In the genomic region with DNA sequence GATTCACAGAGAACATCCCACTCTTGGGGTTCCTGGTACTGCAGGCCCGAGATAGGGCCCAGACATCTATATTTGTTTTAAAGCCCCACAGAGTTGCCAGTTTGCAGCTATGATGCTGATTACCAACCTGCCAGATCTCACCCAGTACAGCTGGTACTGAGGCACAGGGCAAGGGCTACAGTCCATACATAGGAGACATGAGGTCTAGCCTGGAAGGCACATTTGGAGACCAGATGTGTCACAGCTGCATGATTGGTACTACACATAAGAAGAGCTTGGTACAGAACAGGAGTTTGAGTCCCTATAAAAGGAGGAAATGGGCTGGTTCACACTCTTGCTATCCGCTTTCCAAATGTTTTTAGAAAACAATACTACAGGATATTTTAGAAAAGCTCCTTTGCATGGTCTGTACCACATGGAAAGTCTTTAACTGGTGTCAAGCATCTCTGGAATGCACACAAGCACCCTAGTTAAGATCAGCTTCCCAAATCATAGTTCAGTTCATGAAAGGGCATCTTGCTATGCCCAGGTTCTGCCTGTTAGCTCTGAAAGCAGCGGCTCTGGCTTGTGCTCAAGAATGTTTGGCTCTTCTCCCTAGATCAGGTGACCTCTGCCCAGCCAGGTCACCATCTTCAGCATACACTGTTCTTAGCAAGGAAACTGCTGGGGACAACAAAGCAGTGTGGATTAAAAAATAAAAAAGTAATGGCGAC, we compare ENCODE assay signal across 19 cellular contexts. TPM values are rescaled to one million over a fixed set of nuclear protein-coding genes. Genes with fewer than 3 reads are reported as not detected.
A peak's percentile ranks its signal among the peaks of the same experiment; 100 is the strongest.
DNase-seq lines count a peak whose midpoint lies in the region; ATAC-seq and TF ChIP-seq lines count a peak whose summit lies in the region.
"Had no signal": no experiment of that assay in that cellular context is flagged by ENCODE, and none has a peak within 500 bp of the region (broad histone marks: within the 10 kb centered on the region; RNA-seq: fewer than 3 reads in every experiment).

No MANE protein-coding gene starts in this region.

- peaks cover 21 to 94% of the 10 kb centered on the region in 2 donors for H3K36me3 ChIP-seq in psoas muscle (ENCODE audit: insufficient read depth in 1 of 2, low read depth in 1 of 2)

- WGBS in psoas muscle, 3 donors = 29 to 41% (median 34%) methylated on average over 4 of the region's 4 CpGs

- TF ChIP-seq CTCF in VCaP (conservative IDR thresholded peaks at IDR 0.05) (no peak), psoas muscle (IDR thresholded peaks at IDR 0.05) (no peak)

- intact Hi-C loops in left cardiac atrium (cut with DNase I) = no loop called here
- intact Hi-C loops in psoas muscle (cut with DNase I) = no loop called here

- no peaks in the 10 kb centered on the region for H3K27me3 ChIP-seq in psoas muscle (ENCODE audit: insufficient read depth in 3 of 3, low read length in 2 of 3)
- H3K27me3 ChIP-seq: BLaER1 treated with 17β-estradiol and CSF1 and Interleukin-3, amounts not matched to agents 10 nM and 100 nM had no signal

- ATAC-seq in left cardiac atrium (peak; percentile 82 to 86), psoas muscle (peak; percentile 71 to 91 (median 78))
- ATAC-seq: activated CD8-positive, alpha-beta T cell treated with anti-CD3 and anti-CD28 coated beads for 36 hours; HCT116; stimulated activated naive B cell treated with anti-CD40 and anti-IgM and Interleukin-4, amounts not matched to agents 10 μg/mL and 1 μg/mL and 100 μg/mL, for 72 hours had no signal

- H3K27ac ChIP-seq in VCaP = peak overlapping the region; percentile 82
- H3K27ac ChIP-seq in psoas muscle = no peak overlapping the region
- H3K27ac ChIP-seq: BLaER1 treated with 17β-estradiol and CSF1 and Interleukin-3, amounts not matched to agents 10 nM and 100 nM had no signal

- H3K4me3 ChIP-seq in psoas muscle = no peak overlapping the region
- H3K4me3 ChIP-seq: BLaER1 treated with 17β-estradiol and CSF1 and Interleukin-3, amounts not matched to agents 10 nM and 100 nM; coronary artery had no signal

- no peaks in the 10 kb centered on the region for H3K9me3 ChIP-seq in psoas muscle
- H3K9me3 ChIP-seq: BLaER1 treated with 17β-estradiol and CSF1 and Interleukin-3, amounts not matched to agents 10 nM and 100 nM had no signal

- peaks cover 12% of the 10 kb centered on the region for H3K4me1 ChIP-seq in psoas muscle
- H3K4me1 ChIP-seq: BLaER1 treated with 17β-estradiol and CSF1 and Interleukin-3, amounts not matched to agents 10 nM and 100 nM had no signal

- DNase-seq in AG20443 (ENCODE audit: low spot score) = peak; percentile 39
- DNase-seq in left cardiac atrium = no peak
- no peak for DNase-seq in psoas muscle
- DNase-seq in SHP77 treated with DMSO at 0.1 percent for 48 hours (lab: John Stamatoyannopoulos, UW) = no peak
- DNase-seq in SIG-M5 treated with dmso at 0.1 percent for 504 hours (lab: John Stamatoyannopoulos, UW; ENCODE audit: unreplicated experiment) = no peak
- no peak for DNase-seq in amniotic stem cell (lab: John Stamatoyannopoulos, UW)
- no peak for DNase-seq in DMS53 (lab: John Stamatoyannopoulos, UW)
- DNase-seq: activated CD8-positive, alpha-beta T cell treated with anti-CD3 and anti-CD28 coated beads for 36 hours; activated naive CD4-positive, alpha-beta T cell treated with anti-CD3 and anti-CD28 coated beads, Interleukin-2, amount 10 ng/mL, durations not matched to agents 7 days and 5 days; mammary epithelial cell; MV-4-11; NCI-H446 treated with DMSO at 0.1 percent for 48 hours; stimulated activated CD4-positive, alpha-beta T cell treated with anti-CD3 and anti-CD28 coated beads, Interleukin-4, amount 100 ng/mL, for 1 hour; stimulated activated naive B cell treated with anti-CD40 and anti-IgM and Interleukin-4, amounts not matched to agents 10 μg/mL and 1 μg/mL and 100 μg/mL, for 72 hours had no signal

RNA-seq across cellular contexts. Expression of a gene that starts 20.6 kb away (rescaled TPM):
- total RNA-seq in left cardiac atrium = 10 to 100 TPM; 32.0 to 47.1 TPM
- total RNA-seq in psoas muscle = 10 to 100 TPM; 29.7 to 67.2 (median 37.4) TPM
- polyA plus RNA-seq in psoas muscle = 10 to 100 TPM; 31.2 to 57.5 (median 38.7) TPM

RNA-seq across cellular contexts. Expression of a gene that starts 33.8 kb away (rescaled TPM):
- under 1 TPM in 1 of 2 donors, not detected in 1; 0.10 TPM for total RNA-seq in left cardiac atrium
- total RNA-seq in psoas muscle = not detected
- polyA plus RNA-seq in psoas muscle = under 1 TPM in 1 of 3 donors, not detected in 2; 0.05 TPM
- total RNA-seq: activated CD8-positive, alpha-beta T cell treated with anti-CD3 and anti-CD28 coated beads for 36 hours; mammary epithelial cell; osteocyte had no signal
- polyA plus RNA-seq: mammary epithelial cell had no signal
